9 cellular contexts compared by ENCODE assay signal in the genomic region with DNA sequence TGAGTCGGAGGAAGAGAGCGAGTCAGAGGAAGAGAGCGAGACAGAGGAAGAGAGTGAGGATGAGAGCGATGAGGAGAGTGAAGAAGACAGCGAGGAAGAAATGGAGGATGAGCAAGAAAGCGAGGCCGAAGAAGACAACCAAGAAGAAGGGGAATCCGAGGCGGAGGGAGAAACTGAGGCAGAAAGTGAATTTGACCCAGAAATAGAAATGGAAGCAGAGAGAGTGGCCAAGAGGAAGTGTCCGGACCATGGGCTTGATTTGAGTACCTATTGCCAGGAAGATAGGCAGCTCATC. TPM values are rescaled to one million over a fixed set of nuclear protein-coding genes. Genes with fewer than 3 reads are reported as not detected.
DNase-seq lines count a peak whose midpoint lies in the region; ATAC-seq and TF ChIP-seq lines count a peak whose summit lies in the region.
"Had no signal": no experiment of that assay in that cellular context is flagged by ENCODE, and none has a peak within 500 bp of the region (broad histone marks: within the 10 kb centered on the region; RNA-seq: fewer than 3 reads in every experiment).

No MANE protein-coding gene starts in this region.

- WGBS in mammary epithelial cell (ENCODE audit: low coverage, missing lambda C conversion rate), result 90% methylated on average over 9 of the region's 10 CpGs

- H3K4me2 ChIP-seq in mammary epithelial cell (ENCODE audit: insufficient read depth, low read depth, low read length), result peak overlapping the region; percentile 98

- peaks cover 46% of the 10 kb centered on the region for H3K4me1 Mint-ChIP-seq in stimulated activated naive CD8-positive, alpha-beta T cell treated with anti-CD3 and anti-CD28 coated beads, Interleukin-15, Interleukin-2, amounts not matched to agents 100 ng/mL and 50 ng/mL, for 24 hours (ENCODE audit: low read depth)

- intact Hi-C loops in mammary epithelial cell (cut with micrococcal nuclease), result no loop called here

- H3K9ac ChIP-seq in mammary epithelial cell (ENCODE audit: insufficient read depth, low read length) (peak overlapping the region; percentile 51), mucosa of rectum (ENCODE audit: low read depth in 1 of 2, low read length in 2 of 2) (peak overlapping the region in 1 of 2 donors; percentile 81)

- dilution Hi-C loops in mammary epithelial cell (cut with HindIII; ENCODE audit: low sequenced_read_pairs), result no loop called here

- peaks cover 5% of the 10 kb centered on the region for H3K27me3 Mint-ChIP-seq in stimulated activated naive CD8-positive, alpha-beta T cell treated with anti-CD3 and anti-CD28 coated beads, Interleukin-15, Interleukin-2, amounts not matched to agents 100 ng/mL and 50 ng/mL, for 24 hours

- ATAC-seq in stimulated activated naive CD8-positive, alpha-beta T cell treated with anti-CD3 and anti-CD28 coated beads, Interleukin-15, Interleukin-2, amounts not matched to agents 100 U/mL and 50 U/mL, for 24 hours, result no peak
- ATAC-seq in HG03342 (IDR thresholded peaks at IDR 0.05; ENCODE audit: unreplicated experiment) (no peak), GM21447 (IDR thresholded peaks at IDR 0.05; ENCODE audit: unreplicated experiment) (no peak)

- peaks cover 26% of the 10 kb centered on the region for H3K9me3 Mint-ChIP-seq in stimulated activated naive CD8-positive, alpha-beta T cell treated with anti-CD3 and anti-CD28 coated beads, Interleukin-15, Interleukin-2, amounts not matched to agents 100 ng/mL and 50 ng/mL, for 24 hours

- peak overlapping the region; percentile 95 for H3K27ac Mint-ChIP-seq in stimulated activated naive CD8-positive, alpha-beta T cell treated with anti-CD3 and anti-CD28 coated beads, Interleukin-15, Interleukin-2, amounts not matched to agents 100 ng/mL and 50 ng/mL, for 24 hours

- H2AFZ ChIP-seq in mammary epithelial cell (ENCODE audit: low read depth, low read length), result peak overlapping the region; percentile 100

- peaks cover 54% of the 10 kb centered on the region for H3K79me2 ChIP-seq in mammary epithelial cell (ENCODE audit: insufficient read depth, low read length)

- H3K36me3 ChIP-seq in mammary epithelial cell (ENCODE audit: insufficient read depth, low read length) (no peaks in the 10 kb centered on the region), mucosa of rectum (ENCODE audit: control insufficient read depth in 2 of 2, insufficient read depth in 2 of 2, low read length in 2 of 2) (no peaks in the 10 kb centered on the region)

- no peaks in the 10 kb centered on the region for H4K20me1 ChIP-seq in mammary epithelial cell (ENCODE audit: insufficient read depth, low read length)

- no peaks in the 10 kb centered on the region for H3K27me3 ChIP-seq in mammary epithelial cell (ENCODE audit: insufficient read depth, low read length)
- peaks cover 0 to 3% of the 10 kb centered on the region in 2 donors for H3K27me3 ChIP-seq in mucosa of rectum (ENCODE audit: control insufficient read depth in 2 of 2, insufficient read depth in 2 of 2, low read length in 2 of 2)

- peak overlapping the region; percentile 91 for H3K4me3 Mint-ChIP-seq in stimulated activated naive CD8-positive, alpha-beta T cell treated with anti-CD3 and anti-CD28 coated beads, Interleukin-15, Interleukin-2, amounts not matched to agents 100 ng/mL and 50 ng/mL, for 24 hours

- no TSS peak for BruUV-seq in mammary epithelial cell (replicated peaks; lab: Mats Ljungman, UMichigan)

- H3K27ac ChIP-seq in mammary epithelial cell (ENCODE audit: insufficient read depth, low read depth, low read length) (peak overlapping the region; percentile 88), mucosa of rectum (ENCODE audit: low read depth in 2 of 2, low read length in 2 of 2) (peak overlapping the region; percentile 86 to 93)

- CTCF ChIA-PET in mammary epithelial cell (lab: Charles Lee; ENCODE audit: low non-redundant PET), result no interaction called here

- TF ChIP-seq CTCF in mammary epithelial cell (conservative IDR thresholded peaks at IDR 0.05 in 1 of 2, IDR thresholded peaks at IDR 0.05 in 1 of 2; ENCODE audit: extremely low read depth in 1 of 2, insufficient read depth in 1 of 2, low read depth in 1 of 2, low read length in 2 of 2), result no peak

- H3K4me3 ChIP-seq in mammary epithelial cell (replicated peaks in 1 of 3; ENCODE audit: insufficient read depth in 1 of 3, low read depth in 2 of 3, low read length in 3 of 3) (peak overlapping the region; percentile 65 to 81 (median 76)), mucosa of rectum (ENCODE audit: low read length in 2 of 2) (peak overlapping the region; percentile 81 to 99)

- H3K36me3 Mint-ChIP-seq in stimulated activated naive CD8-positive, alpha-beta T cell treated with anti-CD3 and anti-CD28 coated beads, Interleukin-15, Interleukin-2, amounts not matched to agents 100 ng/mL and 50 ng/mL, for 24 hours (ENCODE audit: low read depth), result peaks cover 46% of the 10 kb centered on the region

- no peak for DNase-seq in stimulated activated naive CD8-positive, alpha-beta T cell treated with anti-CD3 and anti-CD28 coated beads, Interleukin-15, Interleukin-2, amounts not matched to agents 100 U/mL and 50 U/mL, for 24 hours
- DNase-seq in mammary epithelial cell (no peak), SHP77 (lab: John Stamatoyannopoulos, UW) (no peak), dermis blood vessel endothelial cell (no peak)
- DNase-seq: NCI-H187 treated with DMSO at 0.1 percent for 48 hours had no signal

- H3K9me3 ChIP-seq in mammary epithelial cell (replicated peaks; ENCODE audit: insufficient read depth, low read length) (peaks cover 15% of the 10 kb centered on the region), mucosa of rectum (ENCODE audit: control insufficient read depth in 2 of 2, low read length in 2 of 2) (no peaks in the 10 kb centered on the region)

- H3K4me1 ChIP-seq in mammary epithelial cell (ENCODE audit: insufficient read depth, low read length) (peaks cover 13% of the 10 kb centered on the region), mucosa of rectum (ENCODE audit: control insufficient read depth in 2 of 2, insufficient read depth in 2 of 2, low read length in 2 of 2) (peaks cover 9 to 12% of the 10 kb centered on the region in 2 donors)

- in situ Hi-C loops in mammary epithelial cell (cut with MboI; ENCODE audit: low sequenced_read_pairs in 2 of 2), result loop anchor here in 1 of 2 donors (5.0 kb wide), 1 partner anchor 41 kb away; no protein-coding TSS in a partner anchor

RNA-seq across cellular contexts. Expression of a gene that starts 0.8 kb away (rescaled TPM):
- total RNA-seq in mammary epithelial cell, result 10 to 100 TPM; 27.7 to 55.7 TPM
- 46.0 TPM for polyA plus RNA-seq in mammary epithelial cell
- polyA minus RNA-seq in mammary epithelial cell, result 211 TPM
- 20.6 and 25.4 TPM in 2 replicates for total RNA-seq in dermis blood vessel endothelial cell

RNA-seq across cellular contexts. Expression of a gene that starts 45.1 kb away (rescaled TPM):
- total RNA-seq in mammary epithelial cell, result 10 to 100 TPM; 38.5 to 53.8 TPM
- 20.4 TPM for polyA plus RNA-seq in mammary epithelial cell
- polyA minus RNA-seq in mammary epithelial cell, result 12.6 TPM
- total RNA-seq in dermis blood vessel endothelial cell, result 44.5 and 52.1 TPM in 2 replicates
